In the genomic region with DNA sequence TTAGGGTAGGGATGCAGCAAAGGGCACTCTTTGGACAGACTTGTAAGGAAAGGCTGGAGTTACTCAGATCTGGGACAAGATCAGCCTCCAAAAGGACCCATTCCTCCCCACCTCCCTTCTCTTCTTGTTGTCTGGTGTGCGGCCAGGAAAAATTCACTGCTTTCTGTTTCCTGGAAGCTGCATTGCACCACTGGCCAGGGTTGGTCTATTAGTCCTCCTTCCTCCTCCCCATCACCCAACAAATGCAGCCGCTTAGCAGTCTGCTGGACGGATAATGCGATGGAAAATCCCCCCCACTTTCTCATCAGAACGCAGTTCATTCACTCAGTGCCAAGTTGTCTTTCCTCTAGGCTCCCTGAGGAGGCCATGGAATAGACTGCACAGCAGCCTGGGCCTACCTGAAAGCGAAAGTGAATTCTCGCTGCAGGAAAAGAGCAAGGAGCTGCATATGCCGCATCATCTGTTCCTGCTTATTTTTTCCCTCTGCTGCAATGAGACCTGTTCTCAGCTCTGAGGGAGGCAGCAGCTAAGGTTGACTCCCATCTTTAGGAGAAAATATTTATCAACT, we compare ENCODE assay signal across 14 cellular contexts.
DNase-seq lines count a peak whose midpoint lies in the region; ATAC-seq and TF ChIP-seq lines count a peak whose summit lies in the region.
"Had no signal": no experiment of that assay in that cellular context is flagged by ENCODE, and none has a peak within 500 bp of the region (broad histone marks: within the 10 kb centered on the region; RNA-seq: fewer than 3 reads in every experiment).

No MANE protein-coding gene starts in this region.

- no peaks in the 10 kb centered on the region for H3K27me3 ChIP-seq in body of pancreas
- H3K27me3 ChIP-seq: BE2C, Peyer's patch had no signal

- no peaks in the 10 kb centered on the region for H3K27me3 Mint-ChIP-seq in osteocyte (ENCODE audit: unreplicated experiment)

- H3K36me3 Mint-ChIP-seq in osteocyte (ENCODE audit: unreplicated experiment) = no peaks in the 10 kb centered on the region
- H3K36me3 Mint-ChIP-seq: memory B cell had no signal

- DNase-seq in A172 (ENCODE audit: low spot score) (peak; percentile 73), H4 (ENCODE audit: low spot score) (peak; percentile 79), cerebellum (ENCODE audit: low spot score) (peak; percentile 65), lung microvascular endothelial cell (ENCODE audit: low read depth in 2 of 2) (peak; percentile 59 to 72), LoVo (ENCODE audit: low spot score) (no peak), osteocyte (ENCODE audit: extremely low spot score, unreplicated experiment) (no peak), body of pancreas (no peak), NCI-H510A treated with DMSO at 0.1 percent for 48 hours (lab: John Stamatoyannopoulos, UW) (no peak)
- DNase-seq: activated T-cell treated with anti-CD3 and anti-CD28 coated beads, Interleukin-2, amount 50 U/mL, for 48 hours; BE2C; NCI-H1092 treated with DMSO at 0.1 percent for 48 hours; Peyer's patch; stimulated activated CD8-positive, alpha-beta memory T cell treated with anti-CD3 and anti-CD28 coated beads, Interleukin-4, amount 100 ng/mL, for 48 hours had no signal

- TF ChIP-seq CTCF in osteocyte (IDR thresholded peaks at IDR 0.05) = no peak
- no peak for TF ChIP-seq CTCF in body of pancreas (IDR thresholded peaks at IDR 0.05)

- no peaks in the 10 kb centered on the region for H3K4me1 ChIP-seq in body of pancreas
- H3K4me1 ChIP-seq: BE2C, Peyer's patch had no signal

- no peaks in the 10 kb centered on the region for H3K9me3 ChIP-seq in body of pancreas
- H3K9me3 ChIP-seq: BE2C, Peyer's patch had no signal

- TF ChIP-seq POLR2A in body of pancreas (IDR thresholded peaks at IDR 0.05) = no peak

- no peak overlapping the region for H3K4me3 Mint-ChIP-seq in osteocyte (ENCODE audit: unreplicated experiment)
- H3K4me3 Mint-ChIP-seq: memory B cell had no signal

- no peaks in the 10 kb centered on the region for H3K9me3 Mint-ChIP-seq in osteocyte (ENCODE audit: unreplicated experiment)

- no peak overlapping the region for H3K4me3 ChIP-seq in body of pancreas

- no peaks in the 10 kb centered on the region for H3K36me3 ChIP-seq in body of pancreas (replicated peaks in 1 of 2; ENCODE audit: insufficient read depth in 1 of 2, low read depth in 2 of 2)
- H3K36me3 ChIP-seq: BE2C, Peyer's patch had no signal

- 66 to 67% methylated on average over 8 of the region's 8 CpGs for WGBS in body of pancreas, 2 donors

- no peak overlapping the region for H3K27ac Mint-ChIP-seq in osteocyte (ENCODE audit: unreplicated experiment)
- H3K27ac Mint-ChIP-seq: memory B cell had no signal

- H3K4me1 Mint-ChIP-seq in osteocyte (ENCODE audit: unreplicated experiment) = peaks cover 30% of the 10 kb centered on the region
- H3K4me1 Mint-ChIP-seq: memory B cell had no signal

- intact Hi-C loops in body of pancreas (cut with DNase I) = no loop called here

- no peak for ATAC-seq in body of pancreas

- H3K27ac ChIP-seq in body of pancreas = no peak overlapping the region
- H3K27ac ChIP-seq: Peyer's patch had no signal

Comparison
In these comparisons a context has a peak if more than half of its experiments do, and no peak if none do; other contexts are left out.
1. DNase-seq: peak in A172 (single experiment), H4 (single experiment), cerebellum (single experiment) and lung microvascular endothelial cell (2 of 2); none in LoVo (single experiment), osteocyte (single experiment), body of pancreas (0 of 4) and NCI-H510A treated with DMSO at 0.1 percent for 48 hours (single experiment).